Comparison of ENCODE assay signal across 20 cellular contexts in the genomic region with DNA sequence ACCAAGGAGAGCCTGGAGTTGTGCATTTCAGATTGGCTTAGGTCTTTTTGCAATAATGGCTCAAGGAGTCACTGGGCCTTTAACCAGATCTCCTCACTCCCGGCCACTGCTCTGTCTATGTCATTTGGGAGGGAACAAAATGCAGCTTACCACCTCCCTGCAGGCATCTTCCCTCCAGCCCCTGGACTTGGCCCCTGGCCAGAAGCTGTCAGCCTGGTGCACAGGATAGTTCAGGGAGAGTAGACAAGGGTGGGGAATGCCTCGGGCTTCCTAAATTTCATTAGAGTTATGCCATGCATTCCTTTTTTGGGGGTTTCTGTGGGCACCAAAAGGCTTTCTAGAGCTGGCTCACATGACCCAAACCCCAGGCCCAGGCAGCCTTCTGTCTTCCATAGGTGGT.
"Had no signal": no experiment of that assay in that cellular context is flagged by ENCODE, and none has a peak within 500 bp of the region (broad histone marks: within the 10 kb centered on the region; RNA-seq: fewer than 3 reads in every experiment).

No MANE protein-coding gene starts in this region.

- H3K36me3 ChIP-seq: gastrocnemius medialis, heart right ventricle, neutrophil, spleen, tibial artery, upper lobe of right lung, vagina had no signal

- H3K4me3 ChIP-seq: gastrocnemius medialis, heart right ventricle, mucosa of descending colon, spleen, tibial artery, upper lobe of right lung, vagina had no signal

- H3K27ac ChIP-seq: gastrocnemius medialis, heart right ventricle, neutrophil, spleen, tibial artery, upper lobe of right lung, vagina had no signal

- DNase-seq: effector memory CD4-positive, alpha-beta T cell; gastrocnemius medialis; heart right ventricle; hypothalamus; kidney glomerular epithelial cell; mucosa of descending colon; naive thymus-derived CD8-positive, alpha-beta T cell; posterior cingulate gyrus; spleen; stimulated activated CD4-positive, alpha-beta T cell treated with anti-CD3 and anti-CD28 coated beads, Interleukin-15, amount 100 ng/mL, for 24 hours; stimulated activated CD4-positive, alpha-beta T cell treated with anti-CD3 and anti-CD28 coated beads, Interleukin-1b, Interleukin-23, amount 100 ng/mL, for 48 hours; stimulated activated CD4-positive, alpha-beta T cell treated with anti-CD3 and anti-CD28 coated beads, Interleukin-4, amount 100 ng/mL, for 24 hours; tibial artery; upper lobe of right lung had no signal

- H3K4me3 Mint-ChIP-seq: naive thymus-derived CD8-positive, alpha-beta T cell; stimulated activated memory B cell treated with anti-CD40 and anti-IgM and Interleukin-4, amounts not matched to agents 10 μg/mL and 1 μg/mL and 100 μg/mL, for 72 hours; stimulated activated naive CD8-positive, alpha-beta T cell treated with anti-CD3 and anti-CD28 coated beads, Interleukin-15, Interleukin-2, amounts not matched to agents 100 ng/mL and 50 ng/mL, for 24 hours had no signal

- H3K4me1 ChIP-seq: gastrocnemius medialis, tibial artery, upper lobe of right lung, vagina had no signal

- H3K9me3 ChIP-seq: gastrocnemius medialis, heart right ventricle, mucosa of descending colon, neutrophil, spleen, tibial artery, upper lobe of right lung, vagina had no signal

- H3K9me3 Mint-ChIP-seq: naive thymus-derived CD8-positive, alpha-beta T cell; stimulated activated memory B cell treated with anti-CD40 and anti-IgM and Interleukin-4, amounts not matched to agents 10 μg/mL and 1 μg/mL and 100 μg/mL, for 72 hours; stimulated activated naive CD8-positive, alpha-beta T cell treated with anti-CD3 and anti-CD28 coated beads, Interleukin-15, Interleukin-2, amounts not matched to agents 100 ng/mL and 50 ng/mL, for 24 hours had no signal

- H3K27ac Mint-ChIP-seq: naive thymus-derived CD8-positive, alpha-beta T cell; stimulated activated memory B cell treated with anti-CD40 and anti-IgM and Interleukin-4, amounts not matched to agents 10 μg/mL and 1 μg/mL and 100 μg/mL, for 72 hours; stimulated activated naive CD8-positive, alpha-beta T cell treated with anti-CD3 and anti-CD28 coated beads, Interleukin-15, Interleukin-2, amounts not matched to agents 100 ng/mL and 50 ng/mL, for 24 hours had no signal

- ATAC-seq: esophagus mucosa; gastrocnemius medialis; mucosa of descending colon; naive thymus-derived CD8-positive, alpha-beta T cell; sciatic nerve; stimulated activated memory B cell treated with anti-CD40 and anti-IgM and Interleukin-4, amounts not matched to agents 10 μg/mL and 1 μg/mL and 100 μg/mL, for 72 hours had no signal

- H3K27me3 ChIP-seq: gastrocnemius medialis, neutrophil, tibial artery, upper lobe of right lung, vagina had no signal

- H3K36me3 Mint-ChIP-seq: naive thymus-derived CD8-positive, alpha-beta T cell; stimulated activated memory B cell treated with anti-CD40 and anti-IgM and Interleukin-4, amounts not matched to agents 10 μg/mL and 1 μg/mL and 100 μg/mL, for 72 hours had no signal
